In genomic region chr7:44638611-44639557, GRCh38 we compare ENCODE assay signal across 8 cellular contexts. TPM values are rescaled to one million over a fixed set of nuclear protein-coding genes. Genes with fewer than 3 reads are reported as not detected.
DNase-seq lines count a peak whose midpoint lies in the region; ATAC-seq and TF ChIP-seq lines count a peak whose summit lies in the region.

No MANE protein-coding gene starts in this region.

- in situ Hi-C loops in ACHN (cut with HindIII; ENCODE audit: low pct_ligation_motif_present, low pct_unique_long_range_greater_than_20kb, low sequenced_read_pairs) (no loop called here), Panc1 (cut with HindIII; ENCODE audit: low pct_unique_long_range_greater_than_20kb, low sequenced_read_pairs) (no loop called here)

- peaks cover 46% of the 10 kb centered on the region for H3K4me1 ChIP-seq in Panc1 (ENCODE audit: control insufficient read depth, insufficient read depth, low read length)

- H3K9me3 Mint-ChIP-seq in activated T-helper 1 cell treated with anti-CD3 and anti-CD28 coated beads, Interleukin-12 subunit alpha, Interleukin-12 subunit beta, Interleukin-2, Interleukin-4 antibody, amounts not matched to agents 30 ng/mL and 10 ng/mL and 1 ng/mL, durations not matched to agents 14 hours and 24 hours and 36 hours, result no peaks in the 10 kb centered on the region
- peaks cover 3% of the 10 kb centered on the region for H3K9me3 Mint-ChIP-seq in glutamatergic neuron (ENCODE audit: unreplicated experiment)

- H3K27ac Mint-ChIP-seq in activated T-helper 1 cell treated with anti-CD3 and anti-CD28 coated beads, Interleukin-12 subunit alpha, Interleukin-12 subunit beta, Interleukin-2, Interleukin-4 antibody, amounts not matched to agents 30 ng/mL and 10 ng/mL and 1 ng/mL, durations not matched to agents 14 hours and 24 hours and 36 hours, result peak overlapping the region; percentile 100
- peak overlapping the region; percentile 57 for H3K27ac Mint-ChIP-seq in glutamatergic neuron (ENCODE audit: unreplicated experiment)

- H3K27me3 ChIP-seq in Panc1 (ENCODE audit: control insufficient read depth, insufficient read depth, low read length), result no peaks in the 10 kb centered on the region

- CTCF ChIA-PET in Panc1 (lab: Charles Lee), result no interaction called here

- ATAC-seq in GM18861 (IDR thresholded peaks at IDR 0.05; ENCODE audit: unreplicated experiment), result peak; percentile 53
- peak; percentile 73 for ATAC-seq in HG03064 (IDR thresholded peaks at IDR 0.05; ENCODE audit: low read depth, unreplicated experiment)
- ATAC-seq in Panc1, result peak; percentile 90
- ATAC-seq in sciatic nerve, result peak; percentile 72

- TF ChIP-seq CTCF in Panc1 (IDR thresholded peaks at IDR 0.05) (no peak), glutamatergic neuron (IDR thresholded peaks at IDR 0.05; ENCODE audit: partially characterized antibody, unreplicated experiment) (no peak)

- TSS peak; percentile 16 for BruUV-seq in Panc1 (replicated peaks; lab: Mats Ljungman, UMichigan)

- H3K27me3 Mint-ChIP-seq in activated T-helper 1 cell treated with anti-CD3 and anti-CD28 coated beads, Interleukin-12 subunit alpha, Interleukin-12 subunit beta, Interleukin-2, Interleukin-4 antibody, amounts not matched to agents 30 ng/mL and 10 ng/mL and 1 ng/mL, durations not matched to agents 14 hours and 24 hours and 36 hours (ENCODE audit: insufficient read depth), result no peaks in the 10 kb centered on the region
- no peaks in the 10 kb centered on the region for H3K27me3 Mint-ChIP-seq in glutamatergic neuron (ENCODE audit: unreplicated experiment)

- peaks cover 30% of the 10 kb centered on the region for H3K36me3 Mint-ChIP-seq in activated T-helper 1 cell treated with anti-CD3 and anti-CD28 coated beads, Interleukin-12 subunit alpha, Interleukin-12 subunit beta, Interleukin-2, Interleukin-4 antibody, amounts not matched to agents 30 ng/mL and 10 ng/mL and 1 ng/mL, durations not matched to agents 14 hours and 24 hours and 36 hours (ENCODE audit: low read depth)
- H3K36me3 Mint-ChIP-seq in glutamatergic neuron (ENCODE audit: unreplicated experiment), result no peaks in the 10 kb centered on the region

- peak overlapping the region; percentile 92 for H3K27ac ChIP-seq in Panc1 (ENCODE audit: low read length)

- H3K36me3 ChIP-seq in Panc1 (ENCODE audit: control insufficient read depth, insufficient read depth, low read length), result no peaks in the 10 kb centered on the region

- intact Hi-C loops in Panc1 (cut with micrococcal nuclease; ENCODE audit: unreplicated experiment) (no loop called here), sciatic nerve (cut with DNase I) (no loop called here)
- intact Hi-C loops in activated T-helper 1 cell treated with anti-CD3 and anti-CD28 coated beads, Interleukin-12 subunit alpha, Interleukin-12 subunit beta, Interleukin-2, Interleukin-4 antibody, amounts not matched to agents 30 ng/mL and 10 ng/mL and 1 ng/mL, durations not matched to agents 14 hours and 24 hours and 36 hours (cut with micrococcal nuclease), result loop anchor here (1.0 to 10.0 kb wide), 14 partner anchors 16 to 714 kb away; partner anchors contain the start of genes OGDH, PPIA, TMED4 and UBE2D4

- H3K4me3 Mint-ChIP-seq in activated T-helper 1 cell treated with anti-CD3 and anti-CD28 coated beads, Interleukin-12 subunit alpha, Interleukin-12 subunit beta, Interleukin-2, Interleukin-4 antibody, amounts not matched to agents 30 ng/mL and 10 ng/mL and 1 ng/mL, durations not matched to agents 14 hours and 24 hours and 36 hours, result peak overlapping the region; percentile 82
- H3K4me3 Mint-ChIP-seq in glutamatergic neuron (ENCODE audit: unreplicated experiment), result peak overlapping the region; percentile 40

- no peak overlapping the region for H3K4me3 ChIP-seq in Panc1 (ENCODE audit: low read depth in 2 of 2, low read length in 2 of 2)

- peaks cover 81% of the 10 kb centered on the region for H3K4me1 Mint-ChIP-seq in activated T-helper 1 cell treated with anti-CD3 and anti-CD28 coated beads, Interleukin-12 subunit alpha, Interleukin-12 subunit beta, Interleukin-2, Interleukin-4 antibody, amounts not matched to agents 30 ng/mL and 10 ng/mL and 1 ng/mL, durations not matched to agents 14 hours and 24 hours and 36 hours (ENCODE audit: low read depth)
- H3K4me1 Mint-ChIP-seq in glutamatergic neuron (ENCODE audit: low read depth, unreplicated experiment), result peaks cover 25% of the 10 kb centered on the region

- no peaks in the 10 kb centered on the region for H3K9me3 ChIP-seq in Panc1 (ENCODE audit: control insufficient read depth, insufficient read depth, low read depth, low read length)

- POLR2A ChIA-PET in Panc1 (lab: Charles Lee), result interaction anchor here (0.6 kb wide), 1 partner anchor 246 kb away, joined by 5 read pairs; the partner anchor contains the start of gene PURB

- DNase-seq in ACHN (peak; percentile 67), Panc1 (ENCODE audit: low read depth, low spot score) (peak; percentile 43), glutamatergic neuron (no peak), sciatic nerve (ENCODE audit: low spot score) (peak; percentile 72), NCI-H187 (lab: John Stamatoyannopoulos, UW) (no peak)
- DNase-seq in activated T-helper 1 cell treated with anti-CD3 and anti-CD28 coated beads, Interleukin-12 subunit alpha, Interleukin-12 subunit beta, Interleukin-2, Interleukin-4 antibody, amounts not matched to agents 30 ng/mL and 10 ng/mL and 1 ng/mL, durations not matched to agents 14 hours and 24 hours and 36 hours (ENCODE audit: low spot score), result peak; percentile 84

RNA-seq across cellular contexts. Expression of gene OGDH, which starts 32.5 kb away (rescaled TPM):
- total RNA-seq in Panc1 (2021; ENCODE audit: unreplicated experiment) (166 TPM), glutamatergic neuron (ENCODE audit: unreplicated experiment) (102 TPM), sciatic nerve (91.3 TPM)
- polyA plus RNA-seq in Panc1 (2012; ENCODE audit: insufficient read length), result 167 TPM
- 101 and 105 TPM in 2 replicates for total RNA-seq in activated T-helper 1 cell treated with anti-CD3 and anti-CD28 coated beads, Interleukin-12 subunit alpha, Interleukin-12 subunit beta, Interleukin-2, Interleukin-4 antibody, amounts not matched to agents 30 ng/mL and 10 ng/mL and 1 ng/mL, durations not matched to agents 14 hours and 24 hours and 36 hours

RNA-seq across cellular contexts. Expression of gene TMED4, which starts 56.9 kb away (rescaled TPM):
- 123 TPM for total RNA-seq in Panc1 (2021; ENCODE audit: unreplicated experiment)
- polyA plus RNA-seq in Panc1 (2012; ENCODE audit: insufficient read length), result 186 TPM
- 74.9 and 79.6 TPM in 2 replicates for total RNA-seq in activated T-helper 1 cell treated with anti-CD3 and anti-CD28 coated beads, Interleukin-12 subunit alpha, Interleukin-12 subunit beta, Interleukin-2, Interleukin-4 antibody, amounts not matched to agents 30 ng/mL and 10 ng/mL and 1 ng/mL, durations not matched to agents 14 hours and 24 hours and 36 hours
- 90.7 TPM for total RNA-seq in glutamatergic neuron (ENCODE audit: unreplicated experiment)
- 67.9 TPM for total RNA-seq in sciatic nerve

Comparison
In these comparisons a context has a peak if more than half of its experiments do, and no peak if none do; other contexts are left out.
1. DNase-seq: peak in ACHN (single experiment), Panc1 (single experiment), activated T-helper 1 cell treated with anti-CD3 and anti-CD28 coated beads, Interleukin-12 subunit alpha, Interleukin-12 subunit beta, Interleukin-2, Interleukin-4 antibody, amounts not matched to agents 30 ng/mL and 10 ng/mL and 1 ng/mL, durations not matched to agents 14 hours and 24 hours and 36 hours (single experiment) and sciatic nerve (single experiment); none in glutamatergic neuron (single experiment) and NCI-H187 (0 of 2).
2. Peak in every context shown above with its lines, with median percentiles within 50 percentile points of each other: ATAC-seq.